Comparison of ENCODE assay signal across 2 cellular contexts in the genomic region with DNA sequence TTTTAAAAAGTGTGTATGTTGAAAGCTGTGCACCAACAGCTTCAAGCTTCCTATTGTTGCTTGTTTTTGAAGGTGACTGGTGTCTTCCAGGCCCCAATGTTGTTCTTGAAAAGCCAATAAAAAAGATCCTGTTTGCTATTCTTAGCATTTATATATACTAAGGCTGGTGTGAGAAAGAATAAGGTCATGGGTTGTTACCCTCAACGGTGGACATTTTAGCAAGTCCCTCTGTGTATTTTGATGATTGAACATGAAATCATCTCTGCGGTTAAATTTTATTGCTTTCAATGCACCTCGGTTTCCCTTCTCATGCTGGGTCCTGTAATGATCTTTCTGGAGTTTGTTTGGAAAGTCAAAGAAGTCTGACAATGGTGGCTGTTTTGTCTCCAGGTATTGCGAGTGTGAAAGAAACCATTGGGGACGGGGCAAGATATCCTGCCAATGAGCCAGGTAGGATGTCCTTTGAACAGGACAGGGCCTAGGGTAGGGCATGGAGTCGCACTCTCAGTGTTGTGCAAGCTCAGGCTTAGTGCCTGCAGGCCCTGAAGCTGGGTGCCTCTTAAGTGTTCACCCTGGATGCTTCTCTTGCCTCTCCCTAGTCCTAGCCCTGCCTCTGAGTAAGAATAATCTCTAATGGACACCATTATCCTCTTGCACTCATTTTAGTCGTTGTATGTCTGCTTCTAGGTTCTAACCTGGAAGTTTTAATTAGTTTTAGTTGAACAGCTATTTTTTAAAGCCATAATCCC.
TF ChIP-seq lines count a peak whose summit lies in the region.

No MANE protein-coding gene starts in this region.

TF ChIP-seq in GM23338, 12 proteins besides CTCF, POLR2A, EP300 and RAD21:
- TF ChIP-seq EZH2phosphoT487 (IDR thresholded peaks at IDR 0.05; ENCODE audit: unreplicated experiment) (no peak), ETS1 (IDR thresholded peaks at IDR 0.05) (no peak), POLR2AphosphoS5 (IDR thresholded peaks at IDR 0.05; ENCODE audit: low read depth) (no peak), EZH2 (IDR thresholded peaks at IDR 0.05; ENCODE audit: low read depth, unreplicated experiment) (no peak), JUNB (IDR thresholded peaks at IDR 0.05; ENCODE audit: unreplicated experiment) (no peak), NANOG (IDR thresholded peaks at IDR 0.05; ENCODE audit: borderline replicate concordance) (no peak)
TF ChIP-seq in GM23338: peak in this region for 0.

TF ChIP-seq in H1, 55 proteins besides CTCF, POLR2A, EP300 and RAD21:
- TF ChIP-seq SIN3A (conservative IDR thresholded peaks at IDR 0.05 in 1 of 2, IDR thresholded peaks at IDR 0.05 in 1 of 2; ENCODE audit: low read depth in 1 of 2, low read length in 2 of 2) (no peak), RFX5 (IDR thresholded peaks at IDR 0.05; ENCODE audit: borderline replicate concordance, low read depth, low read length) (no peak), TEAD4 (IDR thresholded peaks at IDR 0.05; ENCODE audit: low read depth, low read length) (no peak)
